In the genomic region with DNA sequence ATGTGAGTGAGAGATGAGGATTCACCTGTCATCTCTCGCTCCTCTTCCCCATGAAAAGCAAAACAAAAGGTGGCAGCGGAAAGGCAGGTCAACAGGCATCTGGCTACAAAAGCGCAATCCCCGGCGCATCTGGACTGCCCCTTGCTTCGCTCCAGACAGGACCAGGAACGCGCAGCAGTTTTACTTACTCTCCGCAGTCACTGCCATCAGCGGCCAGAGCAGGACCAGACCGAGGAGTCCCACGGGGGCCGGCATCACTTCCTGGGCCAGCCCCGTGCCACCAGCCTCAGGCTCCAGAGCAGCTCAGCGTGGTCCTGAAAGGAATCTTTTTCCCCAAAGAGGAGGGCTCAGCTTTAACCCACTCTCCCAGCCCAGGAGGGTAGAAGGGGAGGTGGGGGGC, we compare ENCODE assay signal across 21 cellular contexts. TPM values are rescaled to one million over a fixed set of nuclear protein-coding genes. Genes with fewer than 3 reads are reported as not detected.
A peak's percentile ranks its signal among the peaks of the same experiment; 100 is the strongest.
DNase-seq lines count a peak whose midpoint lies in the region; ATAC-seq and TF ChIP-seq lines count a peak whose summit lies in the region.
"Had no signal": no experiment of that assay in that cellular context is flagged by ENCODE, and none has a peak within 500 bp of the region (broad histone marks: within the 10 kb centered on the region; RNA-seq: fewer than 3 reads in every experiment).

No MANE protein-coding gene starts in this region.

- no peak overlapping the region for H3K27ac Mint-ChIP-seq in glutamatergic neuron (ENCODE audit: unreplicated experiment)
- H3K27ac Mint-ChIP-seq: activated B cell treated with CpG ODN at 0.5 μM for 24 hours; activated T-helper 2 cell treated with anti-CD3 and anti-CD28 coated beads, Interferon-gamma antibody, Interleukin-2, Interleukin-4, amounts not matched to agents 10 μg/mL and 5 μg/mL and 100 μg/mL, durations not matched to agents 14 hours and 24 hours and 36 hours had no signal

- H3K9me3 ChIP-seq in ES-I3 (ENCODE audit: control insufficient read depth, insufficient read depth, low read length): no peaks in the 10 kb centered on the region
- H3K9me3 ChIP-seq in NT2/D1 (ENCODE audit: insufficient read depth, low read length): no peaks in the 10 kb centered on the region
- no peaks in the 10 kb centered on the region for H3K9me3 ChIP-seq in osteoblast (ENCODE audit: low read depth, low read length)
- no peaks in the 10 kb centered on the region for H3K9me3 ChIP-seq in Peyer's patch
- H3K9me3 ChIP-seq: HAP-1, ovary, sigmoid colon had no signal

- ATAC-seq in GM21737 (IDR thresholded peaks at IDR 0.05; ENCODE audit: unreplicated experiment): no peak
- ATAC-seq: left cardiac atrium had no signal

- H3K36me3 ChIP-seq in ES-I3 (ENCODE audit: insufficient read depth, low read length) (no peaks in the 10 kb centered on the region), NT2/D1 (ENCODE audit: insufficient read depth, insufficient read length, low read length) (no peaks in the 10 kb centered on the region), osteoblast (ENCODE audit: insufficient read depth, low read length) (no peaks in the 10 kb centered on the region), Peyer's patch (no peaks in the 10 kb centered on the region)
- H3K36me3 ChIP-seq: HAP-1, ovary, sigmoid colon had no signal

- H3K27me3 ChIP-seq in NT2/D1 (ENCODE audit: insufficient read depth, insufficient read length) (no peaks in the 10 kb centered on the region), osteoblast (ENCODE audit: insufficient read depth, low read length) (peaks cover 14% of the 10 kb centered on the region), Peyer's patch (no peaks in the 10 kb centered on the region)
- H3K27me3 ChIP-seq: ovary had no signal

- no peak overlapping the region for H3K27ac ChIP-seq in osteoblast (ENCODE audit: low read depth, low read length)
- no peak overlapping the region for H3K27ac ChIP-seq in Peyer's patch
- H3K27ac ChIP-seq: ovary, sigmoid colon had no signal

- H3K4me2 ChIP-seq in osteoblast (ENCODE audit: insufficient read depth, low read length): peak overlapping the region; percentile 43

- no peak overlapping the region for H2AFZ ChIP-seq in osteoblast (ENCODE audit: low read length)

- no peak for DNase-seq in NT2/D1 (ENCODE audit: low read depth, low spot score)
- DNase-seq in glutamatergic neuron: peak; percentile 71
- DNase-seq in osteoblast (ENCODE audit: insufficient read length, low spot score, missing footprints): no peak
- DNase-seq in activated CD4-positive, alpha-beta T cell treated with anti-CD3 and anti-CD28 coated beads, Interleukin-2, amount 50 U/mL, for 4 hours: no peak
- no peak for DNase-seq in NCI-H510A (lab: John Stamatoyannopoulos, UW)
- DNase-seq in Peyer's patch: no peak
- DNase-seq: activated B cell treated with CpG ODN at 0.5 μM for 24 hours; caudate nucleus; effector CD8-positive, alpha-beta T cell; Kasumi-1; left cardiac atrium; NCI-H1105 treated with DMSO at 0.1 percent for 48 hours; NCI-H345; ovary; SIG-M5; sigmoid colon; stimulated activated CD4-positive, alpha-beta T cell treated with anti-CD3 and anti-CD28 coated beads, Interleukin-1b, Interleukin-23, amount 100 ng/mL, for 48 hours had no signal

- H3K4me3 Mint-ChIP-seq in glutamatergic neuron (ENCODE audit: unreplicated experiment): peak overlapping the region; percentile 63
- H3K4me3 Mint-ChIP-seq: activated B cell treated with CpG ODN at 0.5 μM for 24 hours had no signal

- no peak for TF ChIP-seq POLR2A in Peyer's patch (IDR thresholded peaks at IDR 0.05)

- H3K79me2 ChIP-seq in osteoblast (ENCODE audit: insufficient read depth, low read length): no peaks in the 10 kb centered on the region

- H3K4me1 Mint-ChIP-seq in glutamatergic neuron (ENCODE audit: low read depth, unreplicated experiment): peaks cover 13% of the 10 kb centered on the region

- H3K4me1 ChIP-seq in ES-I3 (ENCODE audit: insufficient read depth, low read length): peaks cover 7% of the 10 kb centered on the region; the same call in 1 of the 2 replicates
- H3K4me1 ChIP-seq in NT2/D1 (ENCODE audit: insufficient read depth, insufficient read length): peaks cover 11% of the 10 kb centered on the region
- no peaks in the 10 kb centered on the region for H3K4me1 ChIP-seq in osteoblast (ENCODE audit: insufficient read depth, low read length)
- no peaks in the 10 kb centered on the region for H3K4me1 ChIP-seq in Peyer's patch
- H3K4me1 ChIP-seq: HAP-1, sigmoid colon had no signal

- H4K20me1 ChIP-seq in osteoblast (ENCODE audit: insufficient read depth, low read length): no peaks in the 10 kb centered on the region

- TF ChIP-seq CTCF in glutamatergic neuron (IDR thresholded peaks at IDR 0.05; ENCODE audit: partially characterized antibody, unreplicated experiment) (no peak), osteoblast (IDR thresholded peaks at IDR 0.05; ENCODE audit: extremely low read depth, low read depth, low read length) (no peak), Peyer's patch (IDR thresholded peaks at IDR 0.05) (no peak)

- H3K27me3 Mint-ChIP-seq in glutamatergic neuron (ENCODE audit: unreplicated experiment): peaks cover 4% of the 10 kb centered on the region

- H3K36me3 Mint-ChIP-seq in glutamatergic neuron (ENCODE audit: unreplicated experiment): no peaks in the 10 kb centered on the region

- H3K9ac ChIP-seq in ES-I3 (ENCODE audit: low read depth, low read length) (peak overlapping the region; percentile 8; the same call in 1 of the 2 replicates), NT2/D1 (ENCODE audit: insufficient read length, low read depth) (peak overlapping the region; percentile 44)

- peaks cover 2% of the 10 kb centered on the region for H3K9me3 Mint-ChIP-seq in glutamatergic neuron (ENCODE audit: unreplicated experiment)
- H3K9me3 Mint-ChIP-seq: activated B cell treated with CpG ODN at 0.5 μM for 24 hours; activated T-helper 2 cell treated with anti-CD3 and anti-CD28 coated beads, Interferon-gamma antibody, Interleukin-2, Interleukin-4, amounts not matched to agents 10 μg/mL and 5 μg/mL and 100 μg/mL, durations not matched to agents 14 hours and 24 hours and 36 hours had no signal

- H3K4me3 ChIP-seq in NT2/D1 (ENCODE audit: insufficient read length, low read depth) (peak overlapping the region; percentile 12), osteoblast (ENCODE audit: insufficient read depth, low read length) (no peak overlapping the region), Peyer's patch (no peak overlapping the region)
- H3K4me3 ChIP-seq: HAP-1, ovary, sigmoid colon had no signal

RNA-seq across cellular contexts. Expression of a gene that starts 59.8 kb away (rescaled TPM):
- total RNA-seq in glutamatergic neuron (ENCODE audit: unreplicated experiment) (29.2 TPM), osteoblast (33.3 and 38.6 TPM in 2 replicates), Peyer's patch (10 to 100 TPM; 20.1 to 56.9 (median 32.3) TPM)
